ENCODE assay signal across 20 cellular contexts in the genomic region with DNA sequence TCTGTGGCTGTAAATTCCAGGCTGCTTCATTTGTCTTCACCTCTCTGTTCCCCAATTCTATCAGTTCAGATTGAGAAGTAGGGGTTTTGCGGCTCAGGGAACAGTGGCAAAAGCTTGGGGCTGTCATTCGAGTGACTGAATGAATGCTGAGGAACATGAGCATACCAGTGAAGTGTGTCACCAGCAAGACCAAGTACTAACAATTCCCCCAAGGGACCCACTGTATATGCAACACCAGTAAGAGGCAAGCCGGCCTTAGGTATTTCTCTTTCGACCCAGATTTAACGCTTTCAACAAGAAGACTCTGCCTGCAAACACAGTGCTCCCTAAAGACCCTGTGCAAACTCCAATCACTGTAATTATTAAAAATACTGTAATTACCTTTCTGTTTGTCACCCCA.
"Had no signal": no experiment of that assay in that cellular context is flagged by ENCODE, and none has a peak within 500 bp of the region (broad histone marks: within the 10 kb centered on the region; RNA-seq: fewer than 3 reads in every experiment).

No MANE protein-coding gene starts in this region.

- H3K4me3 ChIP-seq: adrenal gland, gastrocnemius medialis, skin epidermis, suprapubic skin, vagina had no signal

- H3K27me3 Mint-ChIP-seq: activated naive CD4-positive, alpha-beta T cell treated with anti-CD3 and anti-CD28 coated beads, Interleukin-2, amount 50 U/mL, for 24 hours; dendritic cell treated with granulocyte-macrophage colony-stimulating factor and Interleukin-4, amounts not matched to agents 40 ng/mL and 50 ng/mL, for 4 days; stimulated activated naive CD8-positive, alpha-beta T cell treated with anti-CD3 and anti-CD28 coated beads, Interleukin-15, amount 100 ng/mL, for 72 hours; T-helper 17 cell had no signal

- DNase-seq: activated CD4-positive, alpha-beta T cell treated with anti-CD3 and anti-CD28 coated beads for 1 hour; activated gamma-delta T cell; adrenal gland; effector CD8-positive, alpha-beta T cell; gastrocnemius medialis; head of caudate nucleus; kidney; nephron progenitor cell; nucleus accumbens; retina; stimulated activated CD4-positive, alpha-beta T cell treated with anti-CD3 and anti-CD28 coated beads, Interleukin-2, amount 100 ng/mL, for 48 hours; stimulated activated naive CD8-positive, alpha-beta T cell treated with anti-CD3 and anti-CD28 coated beads, Interleukin-15, amount 100 ng/mL, for 72 hours; T-helper 17 cell; WERI-Rb-1 had no signal

- H3K27ac Mint-ChIP-seq: activated naive CD4-positive, alpha-beta T cell treated with anti-CD3 and anti-CD28 coated beads, Interleukin-2, amount 50 U/mL, for 24 hours; dendritic cell treated with granulocyte-macrophage colony-stimulating factor and Interleukin-4, amounts not matched to agents 40 ng/mL and 50 ng/mL, for 4 days; nephron progenitor cell; T-helper 17 cell had no signal

- H3K27ac ChIP-seq: adrenal gland, gastrocnemius medialis, skin epidermis, suprapubic skin, vagina, WERI-Rb-1 had no signal

- H3K4me1 Mint-ChIP-seq: nephron progenitor cell; stimulated activated naive CD8-positive, alpha-beta T cell treated with anti-CD3 and anti-CD28 coated beads, Interleukin-15, amount 100 ng/mL, for 72 hours had no signal

- H3K4me3 Mint-ChIP-seq: activated naive CD4-positive, alpha-beta T cell treated with anti-CD3 and anti-CD28 coated beads, Interleukin-2, amount 50 U/mL, for 24 hours; dendritic cell treated with granulocyte-macrophage colony-stimulating factor and Interleukin-4, amounts not matched to agents 40 ng/mL and 50 ng/mL, for 4 days; nephron progenitor cell; stimulated activated naive CD8-positive, alpha-beta T cell treated with anti-CD3 and anti-CD28 coated beads, Interleukin-15, amount 100 ng/mL, for 72 hours; T-helper 17 cell had no signal

- ATAC-seq: gastrocnemius medialis; left lobe of liver; stimulated activated naive CD8-positive, alpha-beta T cell treated with anti-CD3 and anti-CD28 coated beads, Interleukin-15, amount 100 ng/mL, for 72 hours; T-helper 17 cell had no signal

- H3K9me3 Mint-ChIP-seq: activated naive CD4-positive, alpha-beta T cell treated with anti-CD3 and anti-CD28 coated beads, Interleukin-2, amount 50 U/mL, for 24 hours; dendritic cell treated with granulocyte-macrophage colony-stimulating factor and Interleukin-4, amounts not matched to agents 40 ng/mL and 50 ng/mL, for 4 days; stimulated activated naive CD8-positive, alpha-beta T cell treated with anti-CD3 and anti-CD28 coated beads, Interleukin-15, amount 100 ng/mL, for 72 hours had no signal
